ENCODE assay signal across 31 cellular contexts in genomic region chr15:71433402-71433801, GRCh38.
"Had no signal": no experiment of that assay in that cellular context is flagged by ENCODE, and none has a peak within 500 bp of the region (broad histone marks: within the 10 kb centered on the region; RNA-seq: fewer than 3 reads in every experiment).

No MANE protein-coding gene starts in this region.

- H3K36me3 ChIP-seq: brain microvascular endothelial cell, cardiac muscle cell, SJCRH30, WERI-Rb-1 had no signal

- H3K4me1 ChIP-seq: SJCRH30 had no signal

- H3K27ac ChIP-seq: brain microvascular endothelial cell, cardiac muscle cell, SJCRH30, SK-N-MC, WERI-Rb-1 had no signal

- H3K9me3 ChIP-seq: SJCRH30 had no signal

- H3K27me3 ChIP-seq: brain microvascular endothelial cell, cardiac muscle cell, SJCRH30 had no signal

- ATAC-seq: activated CD8-positive, alpha-beta memory T cell treated with anti-CD3 and anti-CD28 coated beads, Interleukin-2, amount 10 ng/mL, durations not matched to agents 7 days and 5 days; activated naive CD8-positive, alpha-beta T cell treated with anti-CD3 and anti-CD28 coated beads, Interleukin-2, amount 50 U/mL, for 24 hours had no signal

- DNase-seq: activated CD4-positive, alpha-beta memory T cell treated with anti-CD3 and anti-CD28 coated beads, Interleukin-2, amount 10 ng/mL, durations not matched to agents 7 days and 5 days; activated CD4-positive, alpha-beta T cell treated with anti-CD3 and anti-CD28 coated beads for 1 hour; activated CD4-positive, alpha-beta T cell treated with anti-CD3 and anti-CD28 coated beads for 48 hours; activated CD4-positive, CD25-positive, alpha-beta regulatory T cell; activated CD8-positive, alpha-beta memory T cell treated with anti-CD3 and anti-CD28 coated beads for 24 hours; activated CD8-positive, alpha-beta memory T cell treated with anti-CD3 and anti-CD28 coated beads, Interleukin-2, amount 10 ng/mL, durations not matched to agents 7 days and 5 days; activated CD8-positive, alpha-beta memory T cell treated with anti-CD3 and anti-CD28 coated beads, Interleukin-2, amount 50 U/mL, for 48 hours; activated effector memory CD4-positive, alpha-beta T cell treated with Interleukin-2 at 50 U/mL for 16 hours; activated naive CD4-positive, alpha-beta T cell treated with anti-CD3 and anti-CD28 coated beads, Interleukin-2, amount 10 ng/mL, durations not matched to agents 7 days and 5 days; activated naive CD8-positive, alpha-beta T cell treated with anti-CD3 and anti-CD28 coated beads, Interleukin-2, amount 50 U/mL, for 24 hours; activated T-cell treated with anti-CD3 and anti-CD28 coated beads, Interleukin-2, amount 50 U/mL, for 48 hours; aorta; brain microvascular endothelial cell; Kasumi-1; MM.1S; MV-4-11; NCI-H1092; NCI-H1436 treated with DMSO at 0.1 percent for 48 hours; NCI-H187; NCI-H2029 treated with DMSO at 0.1 percent for 48 hours; NCI-H2107; NCI-H2171; NCI-H510A; NCI-H526; NCI-H748 treated with DMSO at 0.1 percent for 48 hours; SHP77; SJCRH30; T1000; WERI-Rb-1 had no signal

- H3K4me3 ChIP-seq: cardiac muscle cell, SJCRH30, SK-N-MC had no signal
